Comparison of ENCODE assay signal across 24 cellular contexts in the genomic region with DNA sequence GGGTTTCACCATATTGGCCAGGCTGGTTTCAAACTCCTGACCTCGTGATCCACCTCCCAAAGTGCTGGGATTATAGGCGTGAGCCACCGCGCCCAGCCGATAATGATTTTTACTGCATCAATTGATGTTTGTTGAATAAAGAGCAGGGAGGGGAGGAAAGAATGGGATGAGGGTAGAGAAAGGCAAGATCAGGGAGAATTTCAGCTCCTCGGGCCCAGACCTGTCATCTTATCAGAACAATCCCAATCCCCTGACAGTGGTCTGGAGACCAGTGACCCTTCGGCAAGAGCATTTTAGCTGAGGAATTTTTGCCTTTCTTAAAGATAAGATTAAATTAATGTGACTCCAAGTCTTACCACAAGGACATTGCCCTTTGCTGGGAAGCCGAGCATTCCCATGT. TPM values are rescaled to one million over a fixed set of nuclear protein-coding genes. Genes with fewer than 3 reads are reported as not detected.
"Had no signal": no experiment of that assay in that cellular context is flagged by ENCODE, and none has a peak within 500 bp of the region (broad histone marks: within the 10 kb centered on the region; RNA-seq: fewer than 3 reads in every experiment).

No MANE protein-coding gene starts in this region.

- H3K4me1 Mint-ChIP-seq: activated CD4-positive, alpha-beta T cell treated with anti-CD3 and anti-CD28 coated beads for 36 hours; naive thymus-derived CD4-positive, alpha-beta T cell; stimulated activated effector memory CD8-positive, alpha-beta T cell treated with anti-CD3 and anti-CD28 coated beads, Interleukin-12 subunit alpha, Interleukin-12 subunit beta, amount 100 ng/mL, for 72 hours had no signal

- H3K9me3 ChIP-seq: body of pancreas, esophagus squamous epithelium, ovary, sigmoid colon, upper lobe of left lung had no signal

- H3K27me3 ChIP-seq: body of pancreas, cardiac muscle cell, ovary, upper lobe of left lung had no signal

- H3K36me3 ChIP-seq: cardiac muscle cell, esophagus squamous epithelium, ovary, sigmoid colon, upper lobe of left lung had no signal

- H3K27ac Mint-ChIP-seq: activated CD4-positive, alpha-beta T cell treated with anti-CD3 and anti-CD28 coated beads for 36 hours; activated naive CD8-positive, alpha-beta T cell; activated T-cell treated with anti-CD3 and anti-CD28 coated beads, Interleukin-2, amount 50 U/mL, for 72 hours; endodermal cell; naive thymus-derived CD4-positive, alpha-beta T cell; stimulated activated effector memory CD8-positive, alpha-beta T cell treated with anti-CD3 and anti-CD28 coated beads, Interleukin-12 subunit alpha, Interleukin-12 subunit beta, amount 100 ng/mL, for 72 hours; stimulated activated naive CD8-positive, alpha-beta T cell treated with anti-CD3 and anti-CD28 coated beads, Interleukin-15, Interleukin-2, amounts not matched to agents 100 ng/mL and 50 ng/mL, for 24 hours had no signal

- H3K4me3 Mint-ChIP-seq: activated CD4-positive, alpha-beta T cell treated with anti-CD3 and anti-CD28 coated beads for 36 hours; activated naive CD8-positive, alpha-beta T cell; activated T-cell treated with anti-CD3 and anti-CD28 coated beads, Interleukin-2, amount 50 U/mL, for 72 hours; endodermal cell; naive thymus-derived CD4-positive, alpha-beta T cell; stimulated activated effector memory CD8-positive, alpha-beta T cell treated with anti-CD3 and anti-CD28 coated beads, Interleukin-12 subunit alpha, Interleukin-12 subunit beta, amount 100 ng/mL, for 72 hours; stimulated activated naive CD8-positive, alpha-beta T cell treated with anti-CD3 and anti-CD28 coated beads, Interleukin-15, Interleukin-2, amounts not matched to agents 100 ng/mL and 50 ng/mL, for 24 hours had no signal

- H3K27ac ChIP-seq: body of pancreas, cardiac muscle cell, ovary, sigmoid colon, upper lobe of left lung had no signal

- H3K4me1 ChIP-seq: sigmoid colon had no signal

- H3K9me3 Mint-ChIP-seq: activated T-cell treated with anti-CD3 and anti-CD28 coated beads, Interleukin-2, amount 50 U/mL, for 72 hours; stimulated activated effector memory CD8-positive, alpha-beta T cell treated with anti-CD3 and anti-CD28 coated beads, Interleukin-12 subunit alpha, Interleukin-12 subunit beta, amount 100 ng/mL, for 72 hours; stimulated activated naive CD8-positive, alpha-beta T cell treated with anti-CD3 and anti-CD28 coated beads, Interleukin-15, Interleukin-2, amounts not matched to agents 100 ng/mL and 50 ng/mL, for 24 hours had no signal

- DNase-seq: activated CD4-positive, alpha-beta T cell treated with anti-CD3 and anti-CD28 coated beads for 36 hours; activated CD4-positive, CD25-positive, alpha-beta regulatory T cell; activated naive CD4-positive, alpha-beta T cell; activated T-cell treated with anti-CD3 and anti-CD28 coated beads for 4 hours; activated T-cell treated with anti-CD3 and anti-CD28 coated beads, Interleukin-2, amount 50 U/mL, for 72 hours; aorta; body of pancreas; endodermal cell; esophagus squamous epithelium; midbrain; naive thymus-derived CD4-positive, alpha-beta T cell; ovary; retina; sigmoid colon; small intestine; stimulated activated CD4-positive, alpha-beta T cell treated with anti-CD3 and anti-CD28 coated beads, Interleukin-4, amount 100 ng/mL, for 24 hours; substantia nigra; upper lobe of left lung had no signal

- ATAC-seq: activated CD4-positive, alpha-beta T cell treated with anti-CD3 and anti-CD28 coated beads for 36 hours; activated T-cell treated with anti-CD3 and anti-CD28 coated beads, Interleukin-2, amount 50 U/mL, for 72 hours; body of pancreas; naive thymus-derived CD4-positive, alpha-beta T cell; stimulated activated effector memory CD8-positive, alpha-beta T cell treated with anti-CD3 and anti-CD28 coated beads, Interleukin-12 subunit alpha, Interleukin-12 subunit beta, amount 100 ng/mL, for 72 hours had no signal

- H3K4me3 ChIP-seq: body of pancreas, cardiac muscle cell, esophagus squamous epithelium, ovary, sigmoid colon, upper lobe of left lung had no signal

RNA-seq across cellular contexts. Expression of gene ANO1, which starts 15.0 kb away (rescaled TPM):
- total RNA-seq: activated CD4-positive, alpha-beta T cell treated with anti-CD3 and anti-CD28 coated beads for 36 hours; activated T-cell treated with anti-CD3 and anti-CD28 coated beads, Interleukin-2, amount 50 U/mL, for 72 hours; naive thymus-derived CD4-positive, alpha-beta T cell; T-helper 1 cell treated with Interleukin-12 subunit alpha and Interleukin-12 subunit beta and Interleukin-4 antibody, amounts not matched to agents 30 ng/mL and 1 ng/mL, for 36 hours had no signal
- polyA plus RNA-seq: naive thymus-derived CD4-positive, alpha-beta T cell; neural cell had no signal
